Comparison of ENCODE assay signal across 13 cellular contexts in the genomic region with DNA sequence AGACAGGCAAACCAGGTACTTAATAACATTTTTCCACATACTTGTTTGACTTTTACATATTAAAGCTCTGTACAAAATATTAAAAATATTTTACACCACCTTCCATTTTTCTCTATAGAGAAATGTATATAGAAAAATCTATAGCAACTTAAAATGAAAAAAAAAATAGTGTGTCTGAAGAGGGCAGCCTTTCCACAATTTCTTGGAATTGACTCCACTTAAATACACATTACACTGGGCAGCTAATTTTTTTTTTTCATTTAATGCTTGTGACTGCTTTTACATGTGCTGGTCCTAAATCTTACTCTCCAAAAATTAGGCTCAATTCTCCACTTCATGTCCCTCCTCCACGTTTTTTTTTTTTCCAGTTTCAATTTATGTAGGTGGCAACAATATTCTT.
DNase-seq lines count a peak whose midpoint lies in the region; ATAC-seq and TF ChIP-seq lines count a peak whose summit lies in the region.
"Had no signal": no experiment of that assay in that cellular context is flagged by ENCODE, and none has a peak within 500 bp of the region (broad histone marks: within the 10 kb centered on the region; RNA-seq: fewer than 3 reads in every experiment).

No MANE protein-coding gene starts in this region.

- ATAC-seq in IMR-90 (ENCODE audit: low read depth) = no peak
- no peak for ATAC-seq in foreskin keratinocyte
- no peak for ATAC-seq in GM19328 (IDR thresholded peaks at IDR 0.05; ENCODE audit: unreplicated experiment)

- H3K4me1 ChIP-seq in A673 (ENCODE audit: insufficient read depth, low read length, poor library complexity, severe bottlenecking) (peaks cover 3% of the 10 kb centered on the region), IMR-90 (ENCODE audit: control insufficient read depth, insufficient read depth, low read length) (no peaks in the 10 kb centered on the region), foreskin keratinocyte (no peaks in the 10 kb centered on the region)

- peak; percentile 50 for TF ChIP-seq RAD21 in IMR-90 (IDR thresholded peaks at IDR 0.05; ENCODE audit: low read length)

- H2BK5ac ChIP-seq in IMR-90 (ENCODE audit: low read depth, low read length, poor library complexity, severe bottlenecking) = no peak overlapping the region

- no peak overlapping the region for H3K56ac ChIP-seq in IMR-90 (ENCODE audit: extremely low read depth, insufficient read depth, low read length)

- H4K8ac ChIP-seq in IMR-90 (ENCODE audit: low read depth in 2 of 2, low read length in 2 of 2) = no peak overlapping the region

- no peak overlapping the region for H3K9ac ChIP-seq in IMR-90 (ENCODE audit: low read depth, low read length)

- H3K9me1 ChIP-seq in IMR-90 (ENCODE audit: insufficient read depth, low read length) = no peaks in the 10 kb centered on the region; the same call in 1 of the 2 replicates

- no peak for TF ChIP-seq POLR2A in IMR-90 (IDR thresholded peaks at IDR 0.05; ENCODE audit: low read depth, low read length)

- H3K4me3 ChIP-seq in A673 (ENCODE audit: low read depth, low read length, poor library complexity, severe bottlenecking) (no peak overlapping the region), IMR-90 (ENCODE audit: insufficient read depth, low read depth, low read length) (no peak overlapping the region)

- no peaks in the 10 kb centered on the region for H3K36me3 ChIP-seq in A673 (ENCODE audit: insufficient read depth, low read length, poor library complexity, severe bottlenecking)
- no peaks in the 10 kb centered on the region for H3K36me3 ChIP-seq in IMR-90 (ENCODE audit: control insufficient read depth, insufficient read depth, low read length)

- no peak overlapping the region for H2AFZ ChIP-seq in IMR-90 (replicated peaks; ENCODE audit: low read length, poor library complexity)

- H3K79me1 ChIP-seq in IMR-90 (ENCODE audit: low read depth in 1 of 2, low read length in 2 of 2) = no peaks in the 10 kb centered on the region

- CTCF ChIA-PET in A673 (lab: Charles Lee) (interaction anchor here (0.6 to 0.7 kb wide), 2 partner anchors 186 to 1159 kb away, joined by 3 to 4 read pairs; no protein-coding TSS in a partner anchor), IMR-90 (lab: Yijun Ruan, JAX) (interaction anchor here (0.6 to 1.4 kb wide), 13 partner anchors 14 to 1437 kb away, joined by 3 to 6 read pairs (median 3); no protein-coding TSS in a partner anchor)

- H4K5ac ChIP-seq in IMR-90 (ENCODE audit: low read depth, low read length) = no peak overlapping the region

- H3K9me3 ChIP-seq in A673 (ENCODE audit: low read depth, low read length, poor library complexity, severe bottlenecking) (no peaks in the 10 kb centered on the region), IMR-90 (ENCODE audit: control insufficient read depth, insufficient read depth, low read length) (no peaks in the 10 kb centered on the region)

- no peak; the same call in 1 of the 2 replicates for TF ChIP-seq CTCF in A673 (conservative IDR thresholded peaks at IDR 0.05; ENCODE audit: low read depth, low read length)
- peak; percentile 47 for TF ChIP-seq CTCF in IMR-90 (conservative IDR thresholded peaks at IDR 0.05; ENCODE audit: low read depth, low read length)
- peak; percentile 46 for TF ChIP-seq CTCF in foreskin keratinocyte (conservative IDR thresholded peaks at IDR 0.05)

- no peak overlapping the region for H2BK20ac ChIP-seq in IMR-90 (ENCODE audit: low read depth, low read length)

- H3K27ac ChIP-seq in A673 (ENCODE audit: low read depth, low read length, poor library complexity, severe bottlenecking) = no peak overlapping the region
- H3K27ac ChIP-seq in IMR-90 (ENCODE audit: insufficient read depth, low read length) = no peak overlapping the region
- no peak overlapping the region for H3K27ac ChIP-seq in foreskin keratinocyte

- in situ Hi-C loops in IMR-90 (cut with MboI; ENCODE audit: low sequenced_read_pairs) = no loop called here

- POLR2A ChIA-PET in A673 (lab: Charles Lee; ENCODE audit: low non-redundant PET) (no interaction called here), IMR-90 (lab: Charles Lee; ENCODE audit: unreplicated experiment) (no interaction called here)

- H4K20me1 ChIP-seq in IMR-90 (ENCODE audit: insufficient read depth, low read length) = no peaks in the 10 kb centered on the region

- WGBS in IMR-90 (ENCODE audit: extremely low coverage in 2 of 2, insufficient read length in 1 of 2), 2 experiments = no CpG with 5 or more reads among the region's 1 CpG

- H2AK9ac ChIP-seq in IMR-90 (replicated peaks; ENCODE audit: low read depth, low read length, poor library complexity) = no peak overlapping the region

- DNase-seq in A673 (ENCODE audit: low spot score) = peak; percentile 31
- peak; percentile 45 for DNase-seq in IMR-90
- DNase-seq in SW480 (ENCODE audit: low spot score) = peak; percentile 1
- DNase-seq in foreskin keratinocyte = no peak
- no peak for DNase-seq in activated gamma-delta T cell (lab: John Stamatoyannopoulos, UW)
- no peak for DNase-seq in iPS-NIHi11 (ENCODE audit: low spot score)
- DNase-seq in activated naive CD4-positive, alpha-beta T cell treated with anti-CD3 and anti-CD28 coated beads, Interleukin-2, amount 50 U/mL, for 16 hours = no peak
- DNase-seq: C1 segment of cervical spinal cord; GDM1; NCI-H226; SHP77; stimulated activated naive CD4-positive, alpha-beta T cell had no signal

- H3K23ac ChIP-seq in IMR-90 (ENCODE audit: low read depth, low read length) = no peak overlapping the region

- no peak overlapping the region for H2BK120ac ChIP-seq in IMR-90 (ENCODE audit: low read depth, low read length)

- H3K4me2 ChIP-seq in IMR-90 (ENCODE audit: low read depth, low read length) = no peak overlapping the region

- H3K4ac ChIP-seq in IMR-90 (ENCODE audit: low read depth, low read length) = no peak overlapping the region

- no peak overlapping the region for H2BK15ac ChIP-seq in IMR-90 (ENCODE audit: low read depth, low read length)

- no TSS peak for BruUV-seq in A673 (replicated peaks; lab: Mats Ljungman, UMichigan)
- BruUV-seq in IMR-90 (replicated peaks; lab: Mats Ljungman, UMichigan) = no TSS peak

- H3K18ac ChIP-seq in IMR-90 (ENCODE audit: low read depth, low read length) = no peak overlapping the region

- no peak overlapping the region for H3K14ac ChIP-seq in IMR-90 (replicated peaks; ENCODE audit: low read depth, low read length)

- H2AK5ac ChIP-seq in IMR-90 (ENCODE audit: low read depth, low read length) = no peak overlapping the region

- intact Hi-C loops in A673 (cut with micrococcal nuclease; ENCODE audit: unreplicated experiment) = loop anchor here (10.0 kb wide), 2 partner anchors 911 to 1181 kb away; no protein-coding TSS in a partner anchor
- intact Hi-C loops in IMR-90 (cut with micrococcal nuclease) = loop anchor here (5.0 to 10.0 kb wide), 2 partner anchors 428 to 911 kb away; partner anchors contain the start of gene RBMS3

- no peak overlapping the region for H4K91ac ChIP-seq in IMR-90 (ENCODE audit: insufficient read depth, low read depth, low read length)

- no peaks in the 10 kb centered on the region for H3K27me3 ChIP-seq in A673 (replicated peaks; ENCODE audit: insufficient read depth, low read depth, low read length, poor library complexity)
- peaks cover 4% of the 10 kb centered on the region; the same call in 1 of the 2 replicates for H3K27me3 ChIP-seq in IMR-90 (ENCODE audit: control insufficient read depth, insufficient read depth, low read length)
- H3K27me3 ChIP-seq in foreskin keratinocyte = no peaks in the 10 kb centered on the region

- dilution Hi-C loops in IMR-90 (cut with HindIII; ENCODE audit: low sequenced_read_pairs, unreplicated experiment) = no loop called here

TF ChIP-seq in IMR-90, 13 proteins besides CTCF, POLR2A, EP300 and RAD21:
- TF ChIP-seq SMC3 (IDR thresholded peaks at IDR 0.05; ENCODE audit: low read depth, low read length) (peak; percentile 29; the same call in 1 of the 2 replicates), CHD1 (IDR thresholded peaks at IDR 0.05; ENCODE audit: low read depth, low read length) (no peak)

Comparison
In these comparisons a context has a peak if more than half of its experiments do, and no peak if none do; other contexts are left out.
1. DNase-seq: peak in A673 (single experiment), IMR-90 (single experiment) and SW480 (single experiment); none in foreskin keratinocyte (0 of 2), activated gamma-delta T cell (single experiment), iPS-NIHi11 (single experiment) and activated naive CD4-positive, alpha-beta T cell treated with anti-CD3 and anti-CD28 coated beads, Interleukin-2, amount 50 U/mL, for 16 hours (single experiment).